In the genomic region with DNA sequence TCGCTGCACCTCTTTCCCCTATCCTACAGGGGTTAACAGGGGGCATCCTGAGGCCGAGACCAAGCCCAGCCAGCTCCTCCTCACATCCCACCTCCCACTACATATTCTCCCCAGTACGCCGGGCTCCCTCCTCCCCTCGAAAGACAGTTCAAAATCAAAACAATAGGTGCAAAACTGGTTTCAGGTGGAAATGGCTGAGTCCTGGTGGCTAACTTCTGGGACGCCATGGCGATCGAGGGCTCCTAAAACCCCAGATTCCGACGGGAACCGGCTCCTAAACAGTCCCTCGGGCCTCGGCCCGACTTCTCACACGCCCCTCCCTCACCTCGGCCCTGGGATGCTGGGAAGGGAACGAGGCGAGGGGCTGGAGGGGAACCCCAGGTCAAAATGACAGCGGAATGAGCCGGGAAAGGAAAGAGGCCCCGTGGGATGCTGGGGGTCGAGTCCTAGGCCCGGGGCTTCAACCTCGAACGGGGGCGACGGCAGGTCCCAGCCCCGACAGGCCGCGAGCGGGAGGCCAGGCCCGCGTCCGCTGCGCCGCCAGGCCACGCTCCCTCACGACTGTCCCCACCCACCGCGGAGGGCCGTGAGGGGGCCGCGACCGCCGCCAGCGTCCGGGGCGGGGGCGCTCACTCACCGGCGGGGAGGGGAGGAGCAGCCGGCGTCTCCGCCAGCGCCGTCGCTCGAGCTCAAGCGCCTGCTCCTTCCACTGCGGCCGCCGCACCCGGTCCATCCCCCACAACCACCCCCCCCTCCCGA, we compare ENCODE assay signal across 1 cellular context.
TF ChIP-seq lines count a peak whose summit lies in the region.

No MANE protein-coding gene starts in this region.

TF ChIP-seq in HepG2, 621 proteins besides CTCF, POLR2A, EP300 and RAD21 (continued from another document and continues in another):
- TF ChIP-seq, protein P1, sequence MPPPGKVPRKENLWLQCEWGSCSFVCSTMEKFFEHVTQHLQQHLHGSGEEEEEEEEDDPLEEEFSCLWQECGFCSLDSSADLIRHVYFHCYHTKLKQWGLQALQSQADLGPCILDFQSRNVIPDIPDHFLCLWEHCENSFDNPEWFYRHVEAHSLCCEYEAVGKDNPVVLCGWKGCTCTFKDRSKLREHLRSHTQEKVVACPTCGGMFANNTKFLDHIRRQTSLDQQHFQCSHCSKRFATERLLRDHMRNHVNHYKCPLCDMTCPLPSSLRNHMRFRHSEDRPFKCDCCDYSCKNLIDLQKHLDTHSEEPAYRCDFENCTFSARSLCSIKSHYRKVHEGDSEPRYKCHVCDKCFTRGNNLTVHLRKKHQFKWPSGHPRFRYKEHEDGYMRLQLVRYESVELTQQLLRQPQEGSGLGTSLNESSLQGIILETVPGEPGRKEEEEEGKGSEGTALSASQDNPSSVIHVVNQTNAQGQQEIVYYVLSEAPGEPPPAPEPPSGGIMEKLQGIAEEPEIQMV (CRISPR knock-in tag; IDR thresholded peaks at IDR 0.05; ENCODE audit: low read depth) = peak; percentile 95
- TF ChIP-seq SUZ12 (IDR thresholded peaks at IDR 0.05; ENCODE audit: low read depth, low read length) = no peak
- peak; percentile 77 for TF ChIP-seq SPEN (CRISPR knock-in tag; IDR thresholded peaks at IDR 0.05; ENCODE audit: low read depth)
- no peak for TF ChIP-seq CREM (IDR thresholded peaks at IDR 0.05)
- TF ChIP-seq CREM (CRISPR knock-in tag; IDR thresholded peaks at IDR 0.05) = no peak
- TF ChIP-seq, protein P2, sequence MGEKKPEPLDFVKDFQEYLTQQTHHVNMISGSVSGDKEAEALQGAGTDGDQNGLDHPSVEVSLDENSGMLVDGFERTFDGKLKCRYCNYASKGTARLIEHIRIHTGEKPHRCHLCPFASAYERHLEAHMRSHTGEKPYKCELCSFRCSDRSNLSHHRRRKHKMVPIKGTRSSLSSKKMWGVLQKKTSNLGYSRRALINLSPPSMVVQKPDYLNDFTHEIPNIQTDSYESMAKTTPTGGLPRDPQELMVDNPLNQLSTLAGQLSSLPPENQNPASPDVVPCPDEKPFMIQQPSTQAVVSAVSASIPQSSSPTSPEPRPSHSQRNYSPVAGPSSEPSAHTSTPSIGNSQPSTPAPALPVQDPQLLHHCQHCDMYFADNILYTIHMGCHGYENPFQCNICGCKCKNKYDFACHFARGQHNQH (CRISPR knock-in tag; IDR thresholded peaks at IDR 0.05) = 0 out of 2 replicates have a peak, but pooled peaks have one; percentile 38
- TF ChIP-seq HHEX (CRISPR knock-in tag; IDR thresholded peaks at IDR 0.05) = no peak
- TF ChIP-seq ZFP36L1 (CRISPR knock-in tag; IDR thresholded peaks at IDR 0.05) = 0 out of 2 replicates have a peak, but pooled peaks have one; percentile 26
- TF ChIP-seq ZFP37 (CRISPR knock-in tag; IDR thresholded peaks at IDR 0.05; ENCODE audit: borderline replicate concordance) = no peak
- no peak for TF ChIP-seq ELF4 (CRISPR knock-in tag; IDR thresholded peaks at IDR 0.05; ENCODE audit: borderline replicate concordance)
- no peak for TF ChIP-seq ZSCAN31 (CRISPR knock-in tag; IDR thresholded peaks at IDR 0.05; ENCODE audit: low read depth)
- TF ChIP-seq, protein P3, sequence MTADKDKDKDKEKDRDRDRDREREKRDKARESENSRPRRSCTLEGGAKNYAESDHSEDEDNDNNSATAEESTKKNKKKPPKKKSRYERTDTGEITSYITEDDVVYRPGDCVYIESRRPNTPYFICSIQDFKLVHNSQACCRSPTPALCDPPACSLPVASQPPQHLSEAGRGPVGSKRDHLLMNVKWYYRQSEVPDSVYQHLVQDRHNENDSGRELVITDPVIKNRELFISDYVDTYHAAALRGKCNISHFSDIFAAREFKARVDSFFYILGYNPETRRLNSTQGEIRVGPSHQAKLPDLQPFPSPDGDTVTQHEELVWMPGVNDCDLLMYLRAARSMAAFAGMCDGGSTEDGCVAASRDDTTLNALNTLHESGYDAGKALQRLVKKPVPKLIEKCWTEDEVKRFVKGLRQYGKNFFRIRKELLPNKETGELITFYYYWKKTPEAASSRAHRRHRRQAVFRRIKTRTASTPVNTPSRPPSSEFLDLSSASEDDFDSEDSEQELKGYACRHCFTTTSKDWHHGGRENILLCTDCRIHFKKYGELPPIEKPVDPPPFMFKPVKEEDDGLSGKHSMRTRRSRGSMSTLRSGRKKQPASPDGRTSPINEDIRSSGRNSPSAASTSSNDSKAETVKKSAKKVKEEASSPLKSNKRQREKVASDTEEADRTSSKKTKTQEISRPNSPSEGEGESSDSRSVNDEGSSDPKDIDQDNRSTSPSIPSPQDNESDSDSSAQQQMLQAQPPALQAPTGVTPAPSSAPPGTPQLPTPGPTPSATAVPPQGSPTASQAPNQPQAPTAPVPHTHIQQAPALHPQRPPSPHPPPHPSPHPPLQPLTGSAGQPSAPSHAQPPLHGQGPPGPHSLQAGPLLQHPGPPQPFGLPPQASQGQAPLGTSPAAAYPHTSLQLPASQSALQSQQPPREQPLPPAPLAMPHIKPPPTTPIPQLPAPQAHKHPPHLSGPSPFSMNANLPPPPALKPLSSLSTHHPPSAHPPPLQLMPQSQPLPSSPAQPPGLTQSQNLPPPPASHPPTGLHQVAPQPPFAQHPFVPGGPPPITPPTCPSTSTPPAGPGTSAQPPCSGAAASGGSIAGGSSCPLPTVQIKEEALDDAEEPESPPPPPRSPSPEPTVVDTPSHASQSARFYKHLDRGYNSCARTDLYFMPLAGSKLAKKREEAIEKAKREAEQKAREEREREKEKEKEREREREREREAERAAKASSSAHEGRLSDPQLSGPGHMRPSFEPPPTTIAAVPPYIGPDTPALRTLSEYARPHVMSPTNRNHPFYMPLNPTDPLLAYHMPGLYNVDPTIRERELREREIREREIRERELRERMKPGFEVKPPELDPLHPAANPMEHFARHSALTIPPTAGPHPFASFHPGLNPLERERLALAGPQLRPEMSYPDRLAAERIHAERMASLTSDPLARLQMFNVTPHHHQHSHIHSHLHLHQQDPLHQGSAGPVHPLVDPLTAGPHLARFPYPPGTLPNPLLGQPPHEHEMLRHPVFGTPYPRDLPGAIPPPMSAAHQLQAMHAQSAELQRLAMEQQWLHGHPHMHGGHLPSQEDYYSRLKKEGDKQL (CRISPR knock-in tag; IDR thresholded peaks at IDR 0.05; ENCODE audit: low read depth) = 0 out of 2 replicates have a peak, but pooled peaks have one; percentile 31
- no peak for TF ChIP-seq ZNF816 (CRISPR knock-in tag; IDR thresholded peaks at IDR 0.05; ENCODE audit: borderline replicate concordance)
- TF ChIP-seq, protein P4, sequence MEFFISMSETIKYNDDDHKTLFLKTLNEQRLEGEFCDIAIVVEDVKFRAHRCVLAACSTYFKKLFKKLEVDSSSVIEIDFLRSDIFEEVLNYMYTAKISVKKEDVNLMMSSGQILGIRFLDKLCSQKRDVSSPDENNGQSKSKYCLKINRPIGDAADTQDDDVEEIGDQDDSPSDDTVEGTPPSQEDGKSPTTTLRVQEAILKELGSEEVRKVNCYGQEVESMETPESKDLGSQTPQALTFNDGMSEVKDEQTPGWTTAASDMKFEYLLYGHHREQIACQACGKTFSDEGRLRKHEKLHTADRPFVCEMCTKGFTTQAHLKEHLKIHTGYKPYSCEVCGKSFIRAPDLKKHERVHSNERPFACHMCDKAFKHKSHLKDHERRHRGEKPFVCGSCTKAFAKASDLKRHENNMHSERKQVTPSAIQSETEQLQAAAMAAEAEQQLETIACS (CRISPR knock-in tag; IDR thresholded peaks at IDR 0.05) = peak; percentile 86
- TF ChIP-seq NFYC (CRISPR knock-in tag; IDR thresholded peaks at IDR 0.05) = no peak
- TF ChIP-seq, protein P5, sequence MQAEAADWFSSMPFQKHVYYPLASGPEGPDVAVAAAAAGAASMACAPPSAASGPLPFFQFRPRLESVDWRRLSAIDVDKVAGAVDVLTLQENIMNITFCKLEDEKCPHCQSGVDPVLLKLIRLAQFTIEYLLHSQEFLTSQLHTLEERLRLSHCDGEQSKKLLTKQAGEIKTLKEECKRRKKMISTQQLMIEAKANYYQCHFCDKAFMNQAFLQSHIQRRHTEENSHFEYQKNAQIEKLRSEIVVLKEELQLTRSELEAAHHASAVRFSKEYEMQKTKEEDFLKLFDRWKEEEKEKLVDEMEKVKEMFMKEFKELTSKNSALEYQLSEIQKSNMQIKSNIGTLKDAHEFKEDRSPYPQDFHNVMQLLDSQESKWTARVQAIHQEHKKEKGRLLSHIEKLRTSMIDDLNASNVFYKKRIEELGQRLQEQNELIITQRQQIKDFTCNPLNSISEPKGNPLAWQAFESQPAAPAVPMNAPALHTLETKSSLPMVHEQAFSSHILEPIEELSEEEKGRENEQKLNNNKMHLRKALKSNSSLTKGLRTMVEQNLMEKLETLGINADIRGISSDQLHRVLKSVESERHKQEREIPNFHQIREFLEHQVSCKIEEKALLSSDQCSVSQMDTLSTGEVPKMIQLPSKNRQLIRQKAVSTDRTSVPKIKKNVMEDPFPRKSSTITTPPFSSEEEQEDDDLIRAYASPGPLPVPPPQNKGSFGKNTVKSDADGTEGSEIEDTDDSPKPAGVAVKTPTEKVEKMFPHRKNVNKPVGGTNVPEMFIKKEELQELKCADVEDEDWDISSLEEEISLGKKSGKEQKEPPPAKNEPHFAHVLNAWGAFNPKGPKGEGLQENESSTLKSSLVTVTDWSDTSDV (CRISPR knock-in tag; IDR thresholded peaks at IDR 0.05) = 0 out of 2 replicates have a peak, but pooled peaks have one; percentile 41
- 0 out of 2 replicates have a peak, but pooled peaks have one; percentile 26 for TF ChIP-seq ZNF607 (CRISPR knock-in tag; IDR thresholded peaks at IDR 0.05; ENCODE audit: borderline replicate concordance)
- TF ChIP-seq GZF1 (CRISPR knock-in tag; IDR thresholded peaks at IDR 0.05) = no peak
- no peak for TF ChIP-seq KLF13 (CRISPR knock-in tag; IDR thresholded peaks at IDR 0.05)
- TF ChIP-seq MAFG (CRISPR knock-in tag; IDR thresholded peaks at IDR 0.05) = no peak
- TF ChIP-seq, protein P6, sequence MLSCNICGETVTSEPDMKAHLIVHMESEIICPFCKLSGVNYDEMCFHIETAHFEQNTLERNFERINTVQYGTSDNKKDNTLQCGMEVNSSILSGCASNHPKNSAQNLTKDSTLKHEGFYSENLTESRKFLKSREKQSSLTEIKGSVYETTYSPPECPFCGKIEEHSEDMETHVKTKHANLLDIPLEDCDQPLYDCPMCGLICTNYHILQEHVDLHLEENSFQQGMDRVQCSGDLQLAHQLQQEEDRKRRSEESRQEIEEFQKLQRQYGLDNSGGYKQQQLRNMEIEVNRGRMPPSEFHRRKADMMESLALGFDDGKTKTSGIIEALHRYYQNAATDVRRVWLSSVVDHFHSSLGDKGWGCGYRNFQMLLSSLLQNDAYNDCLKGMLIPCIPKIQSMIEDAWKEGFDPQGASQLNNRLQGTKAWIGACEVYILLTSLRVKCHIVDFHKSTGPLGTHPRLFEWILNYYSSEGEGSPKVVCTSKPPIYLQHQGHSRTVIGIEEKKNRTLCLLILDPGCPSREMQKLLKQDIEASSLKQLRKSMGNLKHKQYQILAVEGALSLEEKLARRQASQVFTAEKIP (CRISPR knock-in tag; IDR thresholded peaks at IDR 0.05; ENCODE audit: borderline replicate concordance) = no peak
- TF ChIP-seq SOX6 (IDR thresholded peaks at IDR 0.05) = no peak
- TF ChIP-seq SOX6 (CRISPR knock-in tag; IDR thresholded peaks at IDR 0.05) = peak; percentile 27; the same call in 1 of the 2 replicates
- TF ChIP-seq SAP130 (CRISPR knock-in tag; IDR thresholded peaks at IDR 0.05; ENCODE audit: low read depth) = peak; percentile 59; the same call in 1 of the 2 replicates
- TF ChIP-seq ADNP (CRISPR knock-in tag; IDR thresholded peaks at IDR 0.05) = no peak
- no peak for TF ChIP-seq ZBTB8A (CRISPR knock-in tag; IDR thresholded peaks at IDR 0.05; ENCODE audit: borderline replicate concordance, low read depth)
- TF ChIP-seq FOXJ3 (CRISPR knock-in tag; IDR thresholded peaks at IDR 0.05; ENCODE audit: borderline replicate concordance) = no peak
- TF ChIP-seq, protein P7, sequence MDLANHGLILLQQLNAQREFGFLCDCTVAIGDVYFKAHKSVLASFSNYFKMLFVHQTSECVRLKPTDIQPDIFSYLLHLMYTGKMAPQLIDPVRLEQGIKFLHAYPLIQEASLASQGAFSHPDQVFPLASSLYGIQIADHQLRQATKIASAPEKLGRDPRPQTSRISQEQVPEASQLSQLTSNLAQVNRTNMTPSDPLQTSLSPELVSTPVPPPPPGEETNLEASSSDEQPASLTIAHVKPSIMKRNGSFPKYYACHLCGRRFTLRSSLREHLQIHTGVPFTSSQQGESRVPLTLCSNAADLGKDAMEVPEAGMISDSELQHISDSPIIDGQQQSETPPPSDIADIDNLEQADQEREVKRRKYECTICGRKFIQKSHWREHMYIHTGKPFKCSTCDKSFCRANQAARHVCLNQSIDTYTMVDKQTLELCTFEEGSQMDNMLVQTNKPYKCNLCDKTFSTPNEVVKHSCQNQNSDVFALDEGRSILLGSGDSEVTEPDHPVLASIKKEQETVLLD (CRISPR knock-in tag; IDR thresholded peaks at IDR 0.05; ENCODE audit: low read depth) = peak; percentile 96
- TF ChIP-seq HDAC2 (CRISPR knock-in tag; IDR thresholded peaks at IDR 0.05) = 0 out of 2 replicates have a peak, but pooled peaks have one; percentile 27
- TF ChIP-seq, protein P8, sequence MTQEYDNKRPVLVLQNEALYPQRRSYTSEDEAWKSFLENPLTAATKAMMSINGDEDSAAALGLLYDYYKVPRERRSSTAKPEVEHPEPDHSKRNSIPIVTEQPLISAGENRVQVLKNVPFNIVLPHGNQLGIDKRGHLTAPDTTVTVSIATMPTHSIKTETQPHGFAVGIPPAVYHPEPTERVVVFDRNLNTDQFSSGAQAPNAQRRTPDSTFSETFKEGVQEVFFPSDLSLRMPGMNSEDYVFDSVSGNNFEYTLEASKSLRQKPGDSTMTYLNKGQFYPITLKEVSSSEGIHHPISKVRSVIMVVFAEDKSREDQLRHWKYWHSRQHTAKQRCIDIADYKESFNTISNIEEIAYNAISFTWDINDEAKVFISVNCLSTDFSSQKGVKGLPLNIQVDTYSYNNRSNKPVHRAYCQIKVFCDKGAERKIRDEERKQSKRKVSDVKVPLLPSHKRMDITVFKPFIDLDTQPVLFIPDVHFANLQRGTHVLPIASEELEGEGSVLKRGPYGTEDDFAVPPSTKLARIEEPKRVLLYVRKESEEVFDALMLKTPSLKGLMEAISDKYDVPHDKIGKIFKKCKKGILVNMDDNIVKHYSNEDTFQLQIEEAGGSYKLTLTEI (CRISPR knock-in tag; conservative IDR thresholded peaks at IDR 0.05) = no peak
- TF ChIP-seq, protein P9, sequence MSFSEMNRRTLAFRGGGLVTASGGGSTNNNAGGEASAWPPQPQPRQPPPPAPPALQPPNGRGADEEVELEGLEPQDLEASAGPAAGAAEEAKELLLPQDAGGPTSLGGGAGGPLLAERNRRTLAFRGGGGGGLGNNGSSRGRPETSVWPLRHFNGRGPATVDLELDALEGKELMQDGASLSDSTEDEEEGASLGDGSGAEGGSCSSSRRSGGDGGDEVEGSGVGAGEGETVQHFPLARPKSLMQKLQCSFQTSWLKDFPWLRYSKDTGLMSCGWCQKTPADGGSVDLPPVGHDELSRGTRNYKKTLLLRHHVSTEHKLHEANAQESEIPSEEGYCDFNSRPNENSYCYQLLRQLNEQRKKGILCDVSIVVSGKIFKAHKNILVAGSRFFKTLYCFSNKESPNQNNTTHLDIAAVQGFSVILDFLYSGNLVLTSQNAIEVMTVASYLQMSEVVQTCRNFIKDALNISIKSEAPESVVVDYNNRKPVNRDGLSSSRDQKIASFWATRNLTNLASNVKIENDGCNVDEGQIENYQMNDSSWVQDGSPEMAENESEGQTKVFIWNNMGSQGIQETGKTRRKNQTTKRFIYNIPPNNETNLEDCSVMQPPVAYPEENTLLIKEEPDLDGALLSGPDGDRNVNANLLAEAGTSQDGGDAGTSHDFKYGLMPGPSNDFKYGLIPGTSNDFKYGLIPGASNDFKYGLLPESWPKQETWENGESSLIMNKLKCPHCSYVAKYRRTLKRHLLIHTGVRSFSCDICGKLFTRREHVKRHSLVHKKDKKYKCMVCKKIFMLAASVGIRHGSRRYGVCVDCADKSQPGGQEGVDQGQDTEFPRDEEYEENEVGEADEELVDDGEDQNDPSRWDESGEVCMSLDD (CRISPR knock-in tag; IDR thresholded peaks at IDR 0.05; ENCODE audit: borderline replicate concordance) = no peak
- no peak for TF ChIP-seq FOXC1 (CRISPR knock-in tag; IDR thresholded peaks at IDR 0.05; ENCODE audit: borderline replicate concordance)
- no peak for TF ChIP-seq RFX5 (IDR thresholded peaks at IDR 0.05; ENCODE audit: low read depth, low read length)
- no peak for TF ChIP-seq MYC (CRISPR knock-in tag; IDR thresholded peaks at IDR 0.05; ENCODE audit: borderline replicate concordance)
